1 cellular context compared by ENCODE assay signal in genomic region chr21:42025392-42026071, GRCh38.
TF ChIP-seq lines count a peak whose summit lies in the region.

No MANE protein-coding gene starts in this region.

TF ChIP-seq in K562, 482 proteins besides CTCF, POLR2A, EP300 and RAD21 (continued from another document):
- no peak for TF ChIP-seq MYC (IDR thresholded peaks at IDR 0.05; ENCODE audit: low read depth, low read length)
- TF ChIP-seq MYC (CRISPR knock-in tag; IDR thresholded peaks at IDR 0.05; ENCODE audit: borderline replicate concordance, low read depth), result no peak
- TF ChIP-seq ZNF695 (CRISPR knock-in tag; IDR thresholded peaks at IDR 0.05), result no peak
- TF ChIP-seq TCF7L2 (IDR thresholded peaks at IDR 0.05; ENCODE audit: low read depth, low read length), result no peak
